Comparison of ENCODE assay signal across 1 cellular context in the genomic region with DNA sequence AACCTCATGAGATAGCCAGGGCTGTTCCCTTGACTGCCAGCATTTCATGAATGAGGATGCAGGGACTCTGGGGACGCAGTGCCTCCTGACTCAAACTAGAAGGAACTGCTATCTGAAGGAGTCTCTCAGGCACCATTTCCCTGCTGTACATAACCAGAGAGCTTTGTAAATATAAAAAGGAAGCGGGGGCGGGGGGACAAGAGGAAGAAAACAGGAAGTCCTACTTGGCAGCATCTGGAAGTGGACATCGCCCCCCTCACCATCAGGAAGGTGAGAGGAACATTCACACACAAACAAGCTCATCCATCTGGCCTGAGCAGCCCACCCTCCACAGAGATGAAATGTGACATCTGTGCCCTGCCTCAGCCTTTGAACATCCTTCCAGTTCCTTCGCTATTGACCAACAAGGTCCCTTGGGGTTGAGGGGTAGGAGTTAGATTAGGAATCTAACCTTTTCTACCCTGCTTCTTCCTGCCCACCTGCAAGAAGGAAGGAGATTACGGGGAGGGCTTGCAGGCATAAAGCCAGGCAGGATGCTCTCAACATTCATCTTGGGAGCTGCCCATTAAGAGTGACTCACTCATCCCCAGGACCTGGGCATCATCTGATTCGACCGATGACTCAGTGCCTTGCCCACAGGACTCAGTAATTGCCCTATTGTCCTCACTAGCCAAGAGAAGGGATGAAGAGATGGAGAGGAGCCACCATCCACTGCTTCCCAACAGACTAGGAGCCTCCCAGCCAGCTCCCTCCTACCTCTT.
TF ChIP-seq lines count a peak whose summit lies in the region.

No MANE protein-coding gene starts in this region.

TF ChIP-seq in GM23338, 12 proteins besides CTCF, POLR2A, EP300 and RAD21 (continued from another document):
- TF ChIP-seq ZNF462 (CRISPR knock-in tag; IDR thresholded peaks at IDR 0.05) (no peak), EZH2 (IDR thresholded peaks at IDR 0.05; ENCODE audit: low read depth, unreplicated experiment) (no peak), ZNF331 (CRISPR knock-in tag; IDR thresholded peaks at IDR 0.05; ENCODE audit: low read depth) (no peak), EZH2phosphoT487 (IDR thresholded peaks at IDR 0.05; ENCODE audit: unreplicated experiment) (no peak), NANOG (IDR thresholded peaks at IDR 0.05; ENCODE audit: borderline replicate concordance) (no peak), ZNF114 (CRISPR knock-in tag; IDR thresholded peaks at IDR 0.05) (no peak), POLR2AphosphoS5 (IDR thresholded peaks at IDR 0.05; ENCODE audit: low read depth) (no peak), CREB1 (CRISPR knock-in tag; IDR thresholded peaks at IDR 0.05; ENCODE audit: low read depth) (no peak)
- TF ChIP-seq, protein P1, sequence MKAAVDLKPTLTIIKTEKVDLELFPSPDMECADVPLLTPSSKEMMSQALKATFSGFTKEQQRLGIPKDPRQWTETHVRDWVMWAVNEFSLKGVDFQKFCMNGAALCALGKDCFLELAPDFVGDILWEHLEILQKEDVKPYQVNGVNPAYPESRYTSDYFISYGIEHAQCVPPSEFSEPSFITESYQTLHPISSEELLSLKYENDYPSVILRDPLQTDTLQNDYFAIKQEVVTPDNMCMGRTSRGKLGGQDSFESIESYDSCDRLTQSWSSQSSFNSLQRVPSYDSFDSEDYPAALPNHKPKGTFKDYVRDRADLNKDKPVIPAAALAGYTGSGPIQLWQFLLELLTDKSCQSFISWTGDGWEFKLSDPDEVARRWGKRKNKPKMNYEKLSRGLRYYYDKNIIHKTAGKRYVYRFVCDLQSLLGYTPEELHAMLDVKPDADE (IDR thresholded peaks at IDR 0.05), result no peak
